Comparison of ENCODE assay signal across 1 cellular context in genomic region chr16:79250457-79251098, GRCh38.
TF ChIP-seq lines count a peak whose summit lies in the region.

No MANE protein-coding gene starts in this region.

TF ChIP-seq in GM23338, 12 proteins besides CTCF, POLR2A, EP300 and RAD21 (continued from another document):
- no peak for TF ChIP-seq ZNF462 (CRISPR knock-in tag; IDR thresholded peaks at IDR 0.05)
- no peak for TF ChIP-seq ZNF114 (CRISPR knock-in tag; IDR thresholded peaks at IDR 0.05)
- TF ChIP-seq, protein P1, sequence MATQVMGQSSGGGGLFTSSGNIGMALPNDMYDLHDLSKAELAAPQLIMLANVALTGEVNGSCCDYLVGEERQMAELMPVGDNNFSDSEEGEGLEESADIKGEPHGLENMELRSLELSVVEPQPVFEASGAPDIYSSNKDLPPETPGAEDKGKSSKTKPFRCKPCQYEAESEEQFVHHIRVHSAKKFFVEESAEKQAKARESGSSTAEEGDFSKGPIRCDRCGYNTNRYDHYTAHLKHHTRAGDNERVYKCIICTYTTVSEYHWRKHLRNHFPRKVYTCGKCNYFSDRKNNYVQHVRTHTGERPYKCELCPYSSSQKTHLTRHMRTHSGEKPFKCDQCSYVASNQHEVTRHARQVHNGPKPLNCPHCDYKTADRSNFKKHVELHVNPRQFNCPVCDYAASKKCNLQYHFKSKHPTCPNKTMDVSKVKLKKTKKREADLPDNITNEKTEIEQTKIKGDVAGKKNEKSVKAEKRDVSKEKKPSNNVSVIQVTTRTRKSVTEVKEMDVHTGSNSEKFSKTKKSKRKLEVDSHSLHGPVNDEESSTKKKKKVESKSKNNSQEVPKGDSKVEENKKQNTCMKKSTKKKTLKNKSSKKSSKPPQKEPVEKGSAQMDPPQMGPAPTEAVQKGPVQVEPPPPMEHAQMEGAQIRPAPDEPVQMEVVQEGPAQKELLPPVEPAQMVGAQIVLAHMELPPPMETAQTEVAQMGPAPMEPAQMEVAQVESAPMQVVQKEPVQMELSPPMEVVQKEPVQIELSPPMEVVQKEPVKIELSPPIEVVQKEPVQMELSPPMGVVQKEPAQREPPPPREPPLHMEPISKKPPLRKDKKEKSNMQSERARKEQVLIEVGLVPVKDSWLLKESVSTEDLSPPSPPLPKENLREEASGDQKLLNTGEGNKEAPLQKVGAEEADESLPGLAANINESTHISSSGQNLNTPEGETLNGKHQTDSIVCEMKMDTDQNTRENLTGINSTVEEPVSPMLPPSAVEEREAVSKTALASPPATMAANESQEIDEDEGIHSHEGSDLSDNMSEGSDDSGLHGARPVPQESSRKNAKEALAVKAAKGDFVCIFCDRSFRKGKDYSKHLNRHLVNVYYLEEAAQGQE (IDR thresholded peaks at IDR 0.05; ENCODE audit: unreplicated experiment): no peak
